In the genomic region with DNA sequence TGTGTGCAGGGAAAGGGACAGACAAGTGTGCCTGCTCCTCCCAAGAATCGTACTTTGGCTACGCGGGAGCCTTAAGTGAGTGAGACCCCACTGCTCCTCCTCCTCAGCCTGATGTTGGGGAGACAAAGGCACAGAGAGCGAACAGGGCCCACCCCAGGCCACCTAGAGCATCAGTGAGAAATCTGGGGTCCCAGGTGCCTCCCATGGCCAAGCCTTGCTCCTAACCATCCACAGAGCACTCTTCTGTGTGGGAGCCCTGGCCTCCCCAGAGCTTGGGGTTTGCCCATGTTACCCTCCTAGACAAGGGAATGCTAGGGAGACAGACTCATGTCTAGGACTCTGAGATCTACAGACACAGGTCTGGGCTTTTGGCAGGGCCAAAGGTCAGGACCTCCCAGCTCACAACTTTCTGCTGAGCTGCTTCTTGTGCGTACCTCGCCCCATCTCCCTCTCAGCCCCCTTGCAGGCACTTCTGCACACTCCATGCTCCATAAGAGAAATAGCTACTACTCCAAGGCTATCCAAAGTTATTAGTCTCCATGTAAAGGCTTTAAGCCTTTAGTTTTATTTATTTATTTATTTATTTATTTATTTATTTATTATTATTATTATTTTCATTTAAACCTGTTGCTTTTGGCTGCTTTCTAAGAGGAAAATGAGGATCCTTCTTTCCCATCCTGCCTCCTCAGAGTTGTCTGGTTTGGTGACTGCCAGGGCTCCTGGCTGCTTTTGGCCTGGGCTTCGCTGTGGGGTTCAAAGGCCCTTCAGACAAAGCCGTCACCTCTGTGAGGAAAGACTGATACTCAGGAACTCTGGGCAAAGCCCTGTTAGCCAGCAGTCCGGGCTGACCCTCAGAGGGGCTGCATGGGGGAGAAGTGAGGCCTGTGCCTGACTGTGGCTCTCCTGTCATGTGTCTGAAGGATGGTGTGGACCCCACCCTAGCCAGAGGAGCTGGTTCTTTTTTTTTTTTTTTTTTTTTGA, we compare ENCODE assay signal across 2 cellular contexts.
TF ChIP-seq lines count a peak whose summit lies in the region.

No MANE protein-coding gene starts in this region.

TF ChIP-seq in HEK293, 187 proteins besides CTCF, POLR2A, EP300 and RAD21 (continued from another document and continues in another):
- TF ChIP-seq, protein P1, sequence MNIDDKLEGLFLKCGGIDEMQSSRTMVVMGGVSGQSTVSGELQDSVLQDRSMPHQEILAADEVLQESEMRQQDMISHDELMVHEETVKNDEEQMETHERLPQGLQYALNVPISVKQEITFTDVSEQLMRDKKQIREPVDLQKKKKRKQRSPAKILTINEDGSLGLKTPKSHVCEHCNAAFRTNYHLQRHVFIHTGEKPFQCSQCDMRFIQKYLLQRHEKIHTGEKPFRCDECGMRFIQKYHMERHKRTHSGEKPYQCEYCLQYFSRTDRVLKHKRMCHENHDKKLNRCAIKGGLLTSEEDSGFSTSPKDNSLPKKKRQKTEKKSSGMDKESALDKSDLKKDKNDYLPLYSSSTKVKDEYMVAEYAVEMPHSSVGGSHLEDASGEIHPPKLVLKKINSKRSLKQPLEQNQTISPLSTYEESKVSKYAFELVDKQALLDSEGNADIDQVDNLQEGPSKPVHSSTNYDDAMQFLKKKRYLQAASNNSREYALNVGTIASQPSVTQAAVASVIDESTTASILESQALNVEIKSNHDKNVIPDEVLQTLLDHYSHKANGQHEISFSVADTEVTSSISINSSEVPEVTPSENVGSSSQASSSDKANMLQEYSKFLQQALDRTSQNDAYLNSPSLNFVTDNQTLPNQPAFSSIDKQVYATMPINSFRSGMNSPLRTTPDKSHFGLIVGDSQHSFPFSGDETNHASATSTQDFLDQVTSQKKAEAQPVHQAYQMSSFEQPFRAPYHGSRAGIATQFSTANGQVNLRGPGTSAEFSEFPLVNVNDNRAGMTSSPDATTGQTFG (tag by site-specific recombination; IDR thresholded peaks at IDR 0.05; ENCODE audit: borderline replicate concordance) = no peak
- TF ChIP-seq ZBTB48 (tag by site-specific recombination; IDR thresholded peaks at IDR 0.05) (no peak), KLF9 (tag by site-specific recombination; IDR thresholded peaks at IDR 0.05; ENCODE audit: low read depth) (no peak), ZBTB8A (tag by site-specific recombination; IDR thresholded peaks at IDR 0.05) (0 out of 2 replicates have a peak, but pooled peaks have one; percentile 13), ZNF629 (tag by site-specific recombination; IDR thresholded peaks at IDR 0.05) (no peak), ZFP41 (tag by site-specific recombination; IDR thresholded peaks at IDR 0.05; ENCODE audit: borderline replicate concordance) (no peak), ZNF623 (tag by site-specific recombination; IDR thresholded peaks at IDR 0.05) (0 out of 2 replicates have a peak, but pooled peaks have one; percentile 23), OVOL3 (tag by site-specific recombination; IDR thresholded peaks at IDR 0.05) (no peak), ZNF664 (tag by site-specific recombination; IDR thresholded peaks at IDR 0.05) (no peak), ZNF394 (tag by site-specific recombination; IDR thresholded peaks at IDR 0.05; ENCODE audit: borderline replicate concordance) (peak; percentile 71; the same call in 1 of the 2 replicates), ZNF658 (tag by site-specific recombination; IDR thresholded peaks at IDR 0.05) (no peak), ZNF549 (tag by site-specific recombination; IDR thresholded peaks at IDR 0.05) (no peak), ZNF404 (tag by site-specific recombination; IDR thresholded peaks at IDR 0.05) (no peak), BCL11A (tag by site-specific recombination; IDR thresholded peaks at IDR 0.05; ENCODE audit: low read depth) (no peak), ZFP3 (tag by site-specific recombination; IDR thresholded peaks at IDR 0.05; ENCODE audit: low read depth) (no peak), IKZF3 (tag by site-specific recombination; IDR thresholded peaks at IDR 0.05) (no peak)
- TF ChIP-seq, protein P2, sequence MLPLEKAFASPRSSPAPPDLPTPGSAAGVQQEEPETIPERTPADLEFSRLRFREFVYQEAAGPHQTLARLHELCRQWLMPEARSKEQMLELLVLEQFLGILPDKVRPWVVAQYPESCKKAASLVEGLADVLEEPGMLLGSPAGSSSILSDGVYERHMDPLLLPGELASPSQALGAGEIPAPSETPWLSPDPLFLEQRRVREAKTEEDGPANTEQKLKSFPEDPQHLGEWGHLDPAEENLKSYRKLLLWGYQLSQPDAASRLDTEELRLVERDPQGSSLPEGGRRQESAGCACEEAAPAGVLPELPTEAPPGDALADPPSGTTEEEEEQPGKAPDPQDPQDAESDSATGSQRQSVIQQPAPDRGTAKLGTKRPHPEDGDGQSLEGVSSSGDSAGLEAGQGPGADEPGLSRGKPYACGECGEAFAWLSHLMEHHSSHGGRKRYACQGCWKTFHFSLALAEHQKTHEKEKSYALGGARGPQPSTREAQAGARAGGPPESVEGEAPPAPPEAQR (tag by site-specific recombination; IDR thresholded peaks at IDR 0.05) = no peak
- TF ChIP-seq, protein P3, sequence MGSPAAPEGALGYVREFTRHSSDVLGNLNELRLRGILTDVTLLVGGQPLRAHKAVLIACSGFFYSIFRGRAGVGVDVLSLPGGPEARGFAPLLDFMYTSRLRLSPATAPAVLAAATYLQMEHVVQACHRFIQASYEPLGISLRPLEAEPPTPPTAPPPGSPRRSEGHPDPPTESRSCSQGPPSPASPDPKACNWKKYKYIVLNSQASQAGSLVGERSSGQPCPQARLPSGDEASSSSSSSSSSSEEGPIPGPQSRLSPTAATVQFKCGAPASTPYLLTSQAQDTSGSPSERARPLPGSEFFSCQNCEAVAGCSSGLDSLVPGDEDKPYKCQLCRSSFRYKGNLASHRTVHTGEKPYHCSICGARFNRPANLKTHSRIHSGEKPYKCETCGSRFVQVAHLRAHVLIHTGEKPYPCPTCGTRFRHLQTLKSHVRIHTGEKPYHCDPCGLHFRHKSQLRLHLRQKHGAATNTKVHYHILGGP (tag by site-specific recombination; IDR thresholded peaks at IDR 0.05) = no peak
- TF ChIP-seq, protein P4, sequence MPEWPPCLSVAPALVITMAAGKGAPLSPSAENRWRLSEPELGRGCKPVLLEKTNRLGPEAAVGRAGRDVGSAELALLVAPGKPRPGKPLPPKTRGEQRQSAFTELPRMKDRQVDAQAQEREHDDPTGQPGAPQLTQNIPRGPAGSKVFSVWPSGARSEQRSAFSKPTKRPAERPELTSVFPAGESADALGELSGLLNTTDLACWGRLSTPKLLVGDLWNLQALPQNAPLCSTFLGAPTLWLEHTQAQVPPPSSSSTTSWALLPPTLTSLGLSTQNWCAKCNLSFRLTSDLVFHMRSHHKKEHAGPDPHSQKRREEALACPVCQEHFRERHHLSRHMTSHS (tag by site-specific recombination; IDR thresholded peaks at IDR 0.05) = no peak
- TF ChIP-seq, protein P5, sequence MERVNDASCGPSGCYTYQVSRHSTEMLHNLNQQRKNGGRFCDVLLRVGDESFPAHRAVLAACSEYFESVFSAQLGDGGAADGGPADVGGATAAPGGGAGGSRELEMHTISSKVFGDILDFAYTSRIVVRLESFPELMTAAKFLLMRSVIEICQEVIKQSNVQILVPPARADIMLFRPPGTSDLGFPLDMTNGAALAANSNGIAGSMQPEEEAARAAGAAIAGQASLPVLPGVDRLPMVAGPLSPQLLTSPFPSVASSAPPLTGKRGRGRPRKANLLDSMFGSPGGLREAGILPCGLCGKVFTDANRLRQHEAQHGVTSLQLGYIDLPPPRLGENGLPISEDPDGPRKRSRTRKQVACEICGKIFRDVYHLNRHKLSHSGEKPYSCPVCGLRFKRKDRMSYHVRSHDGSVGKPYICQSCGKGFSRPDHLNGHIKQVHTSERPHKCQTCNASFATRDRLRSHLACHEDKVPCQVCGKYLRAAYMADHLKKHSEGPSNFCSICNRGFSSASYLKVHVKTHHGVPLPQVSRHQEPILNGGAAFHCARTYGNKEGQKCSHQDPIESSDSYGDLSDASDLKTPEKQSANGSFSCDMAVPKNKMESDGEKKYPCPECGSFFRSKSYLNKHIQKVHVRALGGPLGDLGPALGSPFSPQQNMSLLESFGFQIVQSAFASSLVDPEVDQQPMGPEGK (tag by site-specific recombination; IDR thresholded peaks at IDR 0.05) = no peak

TF ChIP-seq in liver, 16 proteins besides CTCF, POLR2A, EP300 and RAD21 (continued from another document):
- TF ChIP-seq, protein P6, sequence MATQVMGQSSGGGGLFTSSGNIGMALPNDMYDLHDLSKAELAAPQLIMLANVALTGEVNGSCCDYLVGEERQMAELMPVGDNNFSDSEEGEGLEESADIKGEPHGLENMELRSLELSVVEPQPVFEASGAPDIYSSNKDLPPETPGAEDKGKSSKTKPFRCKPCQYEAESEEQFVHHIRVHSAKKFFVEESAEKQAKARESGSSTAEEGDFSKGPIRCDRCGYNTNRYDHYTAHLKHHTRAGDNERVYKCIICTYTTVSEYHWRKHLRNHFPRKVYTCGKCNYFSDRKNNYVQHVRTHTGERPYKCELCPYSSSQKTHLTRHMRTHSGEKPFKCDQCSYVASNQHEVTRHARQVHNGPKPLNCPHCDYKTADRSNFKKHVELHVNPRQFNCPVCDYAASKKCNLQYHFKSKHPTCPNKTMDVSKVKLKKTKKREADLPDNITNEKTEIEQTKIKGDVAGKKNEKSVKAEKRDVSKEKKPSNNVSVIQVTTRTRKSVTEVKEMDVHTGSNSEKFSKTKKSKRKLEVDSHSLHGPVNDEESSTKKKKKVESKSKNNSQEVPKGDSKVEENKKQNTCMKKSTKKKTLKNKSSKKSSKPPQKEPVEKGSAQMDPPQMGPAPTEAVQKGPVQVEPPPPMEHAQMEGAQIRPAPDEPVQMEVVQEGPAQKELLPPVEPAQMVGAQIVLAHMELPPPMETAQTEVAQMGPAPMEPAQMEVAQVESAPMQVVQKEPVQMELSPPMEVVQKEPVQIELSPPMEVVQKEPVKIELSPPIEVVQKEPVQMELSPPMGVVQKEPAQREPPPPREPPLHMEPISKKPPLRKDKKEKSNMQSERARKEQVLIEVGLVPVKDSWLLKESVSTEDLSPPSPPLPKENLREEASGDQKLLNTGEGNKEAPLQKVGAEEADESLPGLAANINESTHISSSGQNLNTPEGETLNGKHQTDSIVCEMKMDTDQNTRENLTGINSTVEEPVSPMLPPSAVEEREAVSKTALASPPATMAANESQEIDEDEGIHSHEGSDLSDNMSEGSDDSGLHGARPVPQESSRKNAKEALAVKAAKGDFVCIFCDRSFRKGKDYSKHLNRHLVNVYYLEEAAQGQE (IDR thresholded peaks at IDR 0.05) = no peak
- TF ChIP-seq, protein P7, sequence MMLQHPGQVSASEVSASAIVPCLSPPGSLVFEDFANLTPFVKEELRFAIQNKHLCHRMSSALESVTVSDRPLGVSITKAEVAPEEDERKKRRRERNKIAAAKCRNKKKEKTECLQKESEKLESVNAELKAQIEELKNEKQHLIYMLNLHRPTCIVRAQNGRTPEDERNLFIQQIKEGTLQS (IDR thresholded peaks at IDR 0.05) = no peak
- TF ChIP-seq HNF4A (conservative IDR thresholded peaks at IDR 0.05) = peak; percentile 47 to 60
- TF ChIP-seq EGR1 (IDR thresholded peaks at IDR 0.05; ENCODE audit: low read depth in 2 of 2) = no peak
- no peak for TF ChIP-seq FOXA1 (IDR thresholded peaks at IDR 0.05)
TF ChIP-seq in liver: peak in this region for 2.
